ENCODE assay signal across 31 cellular contexts in the genomic region with DNA sequence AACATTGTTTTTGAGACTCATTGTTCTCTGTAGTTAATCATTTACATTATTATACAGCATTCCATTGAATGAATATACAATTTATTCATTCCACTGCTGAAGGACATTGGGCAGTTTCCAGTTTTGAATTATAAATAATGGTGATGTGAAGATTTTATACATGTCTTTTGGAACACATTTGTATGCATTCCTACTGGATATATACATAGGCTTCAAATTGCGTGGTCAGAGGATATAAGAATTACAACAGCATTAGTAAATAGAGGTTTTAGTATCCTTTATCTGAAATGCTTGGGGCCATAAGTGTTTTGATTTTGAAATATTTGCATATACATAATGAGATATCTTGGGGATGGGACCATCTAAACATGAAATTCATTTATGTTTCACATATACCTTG.
"Had no signal": no experiment of that assay in that cellular context is flagged by ENCODE, and none has a peak within 500 bp of the region (broad histone marks: within the 10 kb centered on the region; RNA-seq: fewer than 3 reads in every experiment).

No MANE protein-coding gene starts in this region.

- H3K27me3 ChIP-seq: adrenal gland, body of pancreas, colonic mucosa, heart left ventricle had no signal

- H3K4me1 Mint-ChIP-seq: activated CD4-positive, alpha-beta T cell treated with anti-CD3 and anti-CD28 coated beads for 36 hours; activated CD4-positive, alpha-beta T cell treated with anti-CD3 and anti-CD28 coated beads, Interleukin-2, amount 10 ng/mL, durations not matched to agents 24 days and 14 days; activated CD8-positive, alpha-beta memory T cell treated with anti-CD3 and anti-CD28 coated beads, Interleukin-2, amount 10 ng/mL, durations not matched to agents 7 days and 5 days; activated naive CD8-positive, alpha-beta T cell treated with anti-CD3 and anti-CD28 coated beads, Interleukin-2, amount 50 U/mL, for 24 hours; activated T-helper 17 cell treated with anti-CD3 and anti-CD28 coated beads, Interleukin-2, amount 50 U/mL, for 72 hours; T-helper 17 cell had no signal

- DNase-seq: activated B cell treated with CpG ODN at 0.5 μM for 24 hours; activated CD4-positive, alpha-beta memory T cell treated with anti-CD3 and anti-CD28 coated beads for 36 hours; activated CD4-positive, alpha-beta T cell treated with anti-CD3 and anti-CD28 coated beads for 36 hours; activated CD4-positive, alpha-beta T cell treated with anti-CD3 and anti-CD28 coated beads, Interleukin-2, amount 10 ng/mL, durations not matched to agents 24 days and 14 days; activated CD4-positive, CD25-positive, alpha-beta regulatory T cell treated with anti-CD3 and anti-CD28 coated beads, Interleukin-2, amount 50 U/mL, for 72 hours; activated CD8-positive, alpha-beta memory T cell treated with anti-CD3 and anti-CD28 coated beads, Interleukin-2, amount 10 ng/mL, durations not matched to agents 7 days and 5 days; activated CD8-positive, alpha-beta memory T cell treated with anti-CD3 and anti-CD28 coated beads, Interleukin-2, amount 50 U/mL, for 4 hours; activated CD8-positive, alpha-beta T cell treated with anti-CD3 and anti-CD28 coated beads, Interleukin-2, amount 10 ng/mL, durations not matched to agents 7 days and 5 days; activated effector memory CD4-positive, alpha-beta T cell treated with Interleukin-2 at 50 U/mL for 16 hours; activated gamma-delta T cell treated with Interleukin-2 at 50 U/mL for 16 hours; activated naive CD4-positive, alpha-beta T cell treated with anti-CD3 and anti-CD28 coated beads, Interleukin-2, amount 50 U/mL, for 16 hours; activated naive CD4-positive, alpha-beta T cell treated with Interleukin-2 at 50 U/mL for 16 hours; activated naive CD8-positive, alpha-beta T cell treated with anti-CD3 and anti-CD28 coated beads, Interleukin-2, amount 50 U/mL, for 24 hours; activated T-cell treated with anti-CD3 and anti-CD28 coated beads, Interleukin-2, amount 50 U/mL, for 24 hours; adrenal gland; amygdala; aorta; body of pancreas; caudate nucleus; colonic mucosa; effector CD8-positive, alpha-beta T cell; foreskin fibroblast; glutamatergic neuron; heart left ventricle; T-helper 1 cell; T-helper 17 cell; T1000; WERI-Rb-1 had no signal

- H3K27ac Mint-ChIP-seq: activated B cell treated with CpG ODN at 0.5 μM for 24 hours; activated CD4-positive, alpha-beta memory T cell treated with anti-CD3 and anti-CD28 coated beads for 36 hours; activated CD4-positive, alpha-beta T cell treated with anti-CD3 and anti-CD28 coated beads for 36 hours; activated CD4-positive, alpha-beta T cell treated with anti-CD3 and anti-CD28 coated beads, Interleukin-2, amount 10 ng/mL, durations not matched to agents 24 days and 14 days; activated CD8-positive, alpha-beta memory T cell treated with anti-CD3 and anti-CD28 coated beads, Interleukin-2, amount 10 ng/mL, durations not matched to agents 7 days and 5 days; activated CD8-positive, alpha-beta T cell treated with anti-CD3 and anti-CD28 coated beads, Interleukin-2, amount 10 ng/mL, durations not matched to agents 7 days and 5 days; activated naive CD8-positive, alpha-beta T cell treated with anti-CD3 and anti-CD28 coated beads, Interleukin-2, amount 50 U/mL, for 24 hours; activated T-cell treated with anti-CD3 and anti-CD28 coated beads, Interleukin-2, amount 50 U/mL, for 24 hours; activated T-helper 17 cell treated with anti-CD3 and anti-CD28 coated beads, Interleukin-2, amount 50 U/mL, for 72 hours; T-helper 17 cell; T-helper 2 cell treated with Interferon-gamma antibody and Interleukin-4, amounts not matched to agents 5 μg/mL and 100 μg/mL, for 36 hours had no signal

- H3K9me3 Mint-ChIP-seq: activated B cell treated with CpG ODN at 0.5 μM for 24 hours; activated CD4-positive, alpha-beta memory T cell treated with anti-CD3 and anti-CD28 coated beads for 36 hours; activated T-cell treated with anti-CD3 and anti-CD28 coated beads, Interleukin-2, amount 50 U/mL, for 24 hours; activated T-helper 17 cell treated with anti-CD3 and anti-CD28 coated beads, Interleukin-2, amount 50 U/mL, for 72 hours had no signal

- H3K27ac ChIP-seq: adrenal gland, body of pancreas, colonic mucosa, heart left ventricle, WERI-Rb-1 had no signal

- H3K9me3 ChIP-seq: adrenal gland, body of pancreas, colonic mucosa had no signal

- H3K36me3 ChIP-seq: colonic mucosa had no signal

- H3K27me3 Mint-ChIP-seq: activated B cell treated with CpG ODN at 0.5 μM for 24 hours; activated CD4-positive, alpha-beta memory T cell treated with anti-CD3 and anti-CD28 coated beads for 36 hours; activated CD4-positive, alpha-beta T cell treated with anti-CD3 and anti-CD28 coated beads for 36 hours; activated CD4-positive, alpha-beta T cell treated with anti-CD3 and anti-CD28 coated beads, Interleukin-2, amount 10 ng/mL, durations not matched to agents 24 days and 14 days; activated CD8-positive, alpha-beta memory T cell treated with anti-CD3 and anti-CD28 coated beads, Interleukin-2, amount 10 ng/mL, durations not matched to agents 7 days and 5 days; activated naive CD8-positive, alpha-beta T cell treated with anti-CD3 and anti-CD28 coated beads, Interleukin-2, amount 50 U/mL, for 24 hours; activated T-cell treated with anti-CD3 and anti-CD28 coated beads, Interleukin-2, amount 50 U/mL, for 24 hours; activated T-helper 17 cell treated with anti-CD3 and anti-CD28 coated beads, Interleukin-2, amount 50 U/mL, for 72 hours; T-helper 17 cell had no signal

- H3K4me3 ChIP-seq: adrenal gland, body of pancreas, colonic mucosa, heart left ventricle had no signal

- H3K4me1 ChIP-seq: adrenal gland, body of pancreas, colonic mucosa, heart left ventricle had no signal

- ATAC-seq: activated CD4-positive, alpha-beta T cell treated with anti-CD3 and anti-CD28 coated beads for 36 hours; activated CD8-positive, alpha-beta memory T cell treated with anti-CD3 and anti-CD28 coated beads, Interleukin-2, amount 10 ng/mL, durations not matched to agents 7 days and 5 days; activated CD8-positive, alpha-beta T cell treated with anti-CD3 and anti-CD28 coated beads, Interleukin-2, amount 10 ng/mL, durations not matched to agents 7 days and 5 days; activated naive CD8-positive, alpha-beta T cell treated with anti-CD3 and anti-CD28 coated beads, Interleukin-2, amount 50 U/mL, for 24 hours; activated T-helper 17 cell treated with anti-CD3 and anti-CD28 coated beads, Interleukin-2, amount 50 U/mL, for 72 hours; body of pancreas; esophagus mucosa; heart left ventricle; T-helper 17 cell had no signal

- H3K4me3 Mint-ChIP-seq: activated B cell treated with CpG ODN at 0.5 μM for 24 hours; activated CD4-positive, alpha-beta memory T cell treated with anti-CD3 and anti-CD28 coated beads for 36 hours; activated CD4-positive, alpha-beta T cell treated with anti-CD3 and anti-CD28 coated beads for 36 hours; activated CD4-positive, alpha-beta T cell treated with anti-CD3 and anti-CD28 coated beads, Interleukin-2, amount 10 ng/mL, durations not matched to agents 24 days and 14 days; activated CD8-positive, alpha-beta memory T cell treated with anti-CD3 and anti-CD28 coated beads, Interleukin-2, amount 10 ng/mL, durations not matched to agents 7 days and 5 days; activated CD8-positive, alpha-beta T cell treated with anti-CD3 and anti-CD28 coated beads, Interleukin-2, amount 10 ng/mL, durations not matched to agents 7 days and 5 days; activated naive CD8-positive, alpha-beta T cell treated with anti-CD3 and anti-CD28 coated beads, Interleukin-2, amount 50 U/mL, for 24 hours; activated T-cell treated with anti-CD3 and anti-CD28 coated beads, Interleukin-2, amount 50 U/mL, for 24 hours; activated T-helper 17 cell treated with anti-CD3 and anti-CD28 coated beads, Interleukin-2, amount 50 U/mL, for 72 hours; T-helper 17 cell; T-helper 2 cell treated with Interferon-gamma antibody and Interleukin-4, amounts not matched to agents 5 μg/mL and 100 μg/mL, for 36 hours had no signal
